15 cellular contexts compared by ENCODE assay signal in the genomic region with DNA sequence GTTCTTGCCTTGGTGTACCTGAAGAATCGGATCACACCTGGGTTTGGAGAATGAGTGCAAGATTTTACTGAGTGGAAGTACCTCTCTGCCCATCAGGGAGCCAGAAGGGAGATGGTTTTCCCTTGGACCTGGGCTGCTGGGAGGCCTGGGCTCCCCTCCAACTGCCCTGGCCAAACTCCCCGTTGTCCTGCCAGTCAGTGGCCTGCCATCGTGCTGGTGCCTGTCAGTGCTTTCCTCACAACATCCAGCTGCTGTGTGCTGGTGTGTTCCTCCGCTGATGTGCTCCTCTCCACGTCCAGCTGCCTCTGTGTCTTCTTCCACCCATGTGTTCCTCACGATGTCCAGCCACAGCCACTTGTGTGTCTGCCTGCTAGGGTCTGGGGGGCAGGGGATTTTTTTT.
DNase-seq lines count a peak whose midpoint lies in the region; TF ChIP-seq lines count a peak whose summit lies in the region.
"Had no signal": no experiment of that assay in that cellular context is flagged by ENCODE, and none has a peak within 500 bp of the region (broad histone marks: within the 10 kb centered on the region; RNA-seq: fewer than 3 reads in every experiment).

No MANE protein-coding gene starts in this region.

- H3K36me3 Mint-ChIP-seq in neural progenitor cell, result no peaks in the 10 kb centered on the region

- no peak overlapping the region for H3K27ac Mint-ChIP-seq in neural progenitor cell

- H3K4me3 ChIP-seq in left ventricle myocardium inferior, result no peak overlapping the region
- H3K4me3 ChIP-seq in neural progenitor cell, result no peak overlapping the region
- H3K4me3 ChIP-seq: A549, GM12878 had no signal

- no peaks in the 10 kb centered on the region for H3K4me1 Mint-ChIP-seq in neural progenitor cell

- no peaks in the 10 kb centered on the region for H3K79me2 ChIP-seq in neural progenitor cell (ENCODE audit: low read depth)

- no peaks in the 10 kb centered on the region for H4K20me1 ChIP-seq in neural progenitor cell (ENCODE audit: low read depth)

- no peak overlapping the region for H3K4me2 ChIP-seq in neural progenitor cell
- H3K4me2 ChIP-seq: A549 had no signal

- H3K9me3 ChIP-seq in left ventricle myocardium inferior (replicated peaks), result no peaks in the 10 kb centered on the region
- H3K9me3 ChIP-seq in neural progenitor cell (ENCODE audit: low read depth), result no peaks in the 10 kb centered on the region
- H3K9me3 ChIP-seq: A549 had no signal

- no peak overlapping the region for H3K4me3 Mint-ChIP-seq in neural progenitor cell

- no peaks in the 10 kb centered on the region for H3F3A ChIP-seq in neural progenitor cell (ENCODE audit: low read depth)

- intact Hi-C loops in left ventricle myocardium inferior (cut with micrococcal nuclease), result no loop called here

- H3K27ac ChIP-seq in cingulate gyrus (ENCODE audit: low read depth, low read length), result peak overlapping the region; percentile 58
- no peak overlapping the region for H3K27ac ChIP-seq in left ventricle myocardium inferior (replicated peaks)
- H3K27ac ChIP-seq in neural progenitor cell, result no peak overlapping the region
- H3K27ac ChIP-seq: A549 had no signal

- TF ChIP-seq CTCF in left ventricle myocardium inferior (IDR thresholded peaks at IDR 0.05; ENCODE audit: borderline replicate concordance) (no peak), neural progenitor cell (IDR thresholded peaks at IDR 0.05) (no peak)

- no peaks in the 10 kb centered on the region for H3K36me3 ChIP-seq in left ventricle myocardium inferior
- H3K36me3 ChIP-seq in neural progenitor cell, result no peaks in the 10 kb centered on the region

- DNase-seq in Ammon's horn (ENCODE audit: low spot score), result peak; percentile 68
- DNase-seq in left ventricle myocardium inferior, result peak; percentile 33
- DNase-seq in neural progenitor cell (ENCODE audit: low spot score), result no peak
- DNase-seq in NCI-H82 (lab: John Stamatoyannopoulos, UW), result no peak
- DNase-seq in NCI-H748 (lab: John Stamatoyannopoulos, UW; ENCODE audit: unreplicated experiment), result no peak
- DNase-seq in DMS153 (lab: John Stamatoyannopoulos, UW), result no peak
- DNase-seq: Calu3, DMS79, NCI-H1092 treated with DMSO at 0.1 percent for 48 hours, NCI-H1694, NCI-H446, SIG-M5 had no signal

- no peaks in the 10 kb centered on the region for H3K9me3 Mint-ChIP-seq in neural progenitor cell

- no peak overlapping the region for H3K9ac ChIP-seq in neural progenitor cell

- no peaks in the 10 kb centered on the region for H3K4me1 ChIP-seq in left ventricle myocardium inferior
- no peaks in the 10 kb centered on the region for H3K4me1 ChIP-seq in neural progenitor cell
- H3K4me1 ChIP-seq: A549 had no signal

- H3K27me3 ChIP-seq in left ventricle myocardium inferior (ENCODE audit: low read depth) (no peaks in the 10 kb centered on the region), neural progenitor cell (no peaks in the 10 kb centered on the region)

- H3K27me3 Mint-ChIP-seq in neural progenitor cell (ENCODE audit: insufficient read depth, low read depth), result no peaks in the 10 kb centered on the region

- H2AFZ ChIP-seq in neural progenitor cell (replicated peaks), result peak overlapping the region; percentile 57

Comparison
In these comparisons a context has a peak if more than half of its experiments do, and no peak if none do; other contexts are left out.
1. DNase-seq: peak in Ammon's horn (single experiment) and left ventricle myocardium inferior (single experiment); none in neural progenitor cell (single experiment), NCI-H82 (single experiment), NCI-H748 (single experiment) and DMS153 (single experiment).